10 cellular contexts compared by ENCODE assay signal in the genomic region with DNA sequence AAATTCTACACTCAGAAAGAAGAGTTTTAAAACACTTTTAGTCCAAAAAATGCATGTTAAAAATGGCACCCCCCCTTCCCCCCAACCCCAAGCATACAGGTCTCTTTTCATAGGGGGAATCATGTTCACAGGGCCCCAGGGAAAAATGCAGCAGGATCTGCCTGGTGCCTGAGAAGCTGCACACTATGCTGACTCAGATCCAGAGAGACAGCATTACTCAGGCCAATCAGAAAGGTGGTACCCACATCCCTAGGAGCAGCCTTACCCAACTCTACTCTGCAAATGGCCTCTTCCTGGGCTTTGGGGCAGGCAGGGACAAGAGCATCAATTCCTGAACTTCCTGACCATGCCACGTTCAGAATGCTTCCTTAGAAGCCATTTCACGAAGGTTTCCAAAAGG.
A peak's percentile ranks its signal among the peaks of the same experiment; 100 is the strongest.
DNase-seq lines count a peak whose midpoint lies in the region; ATAC-seq lines count a peak whose summit lies in the region.
"Had no signal": no experiment of that assay in that cellular context is flagged by ENCODE, and none has a peak within 500 bp of the region (broad histone marks: within the 10 kb centered on the region; RNA-seq: fewer than 3 reads in every experiment).

No MANE protein-coding gene starts in this region.

- peaks cover 5% of the 10 kb centered on the region for H3K9me3 Mint-ChIP-seq in central memory CD8-positive, alpha-beta T cell
- H3K9me3 Mint-ChIP-seq in stimulated activated naive CD8-positive, alpha-beta T cell treated with anti-CD3 and anti-CD28 coated beads, Interleukin-15, amount 100 ng/mL, for 72 hours, result no peaks in the 10 kb centered on the region
- H3K9me3 Mint-ChIP-seq: CD4-positive, alpha-beta T cell had no signal

- H3K4me3 Mint-ChIP-seq in central memory CD8-positive, alpha-beta T cell, result peak overlapping the region; percentile 13
- H3K4me3 Mint-ChIP-seq in stimulated activated naive CD8-positive, alpha-beta T cell treated with anti-CD3 and anti-CD28 coated beads, Interleukin-15, amount 100 ng/mL, for 72 hours, result no peak overlapping the region
- H3K4me3 Mint-ChIP-seq: CD4-positive, alpha-beta T cell had no signal

- peaks cover 60% of the 10 kb centered on the region for H3K4me1 Mint-ChIP-seq in central memory CD8-positive, alpha-beta T cell
- H3K4me1 Mint-ChIP-seq in stimulated activated naive CD8-positive, alpha-beta T cell treated with anti-CD3 and anti-CD28 coated beads, Interleukin-15, amount 100 ng/mL, for 72 hours, result peaks cover 70% of the 10 kb centered on the region

- peaks cover 8% of the 10 kb centered on the region for H3K36me3 Mint-ChIP-seq in central memory CD8-positive, alpha-beta T cell (ENCODE audit: insufficient read depth)

- no peak for ATAC-seq in central memory CD8-positive, alpha-beta T cell (replicated peaks; ENCODE audit: extremely low read depth, poor library complexity, severe bottlenecking)
- peak; percentile 91 for ATAC-seq in stimulated activated naive CD8-positive, alpha-beta T cell treated with anti-CD3 and anti-CD28 coated beads, Interleukin-15, amount 100 ng/mL, for 72 hours
- no peak for ATAC-seq in HG03442 (IDR thresholded peaks at IDR 0.05; ENCODE audit: unreplicated experiment)

- peak; percentile 43 for DNase-seq in stimulated activated CD4-positive, alpha-beta T cell treated with anti-CD3 and anti-CD28 coated beads, Interleukin-15, amount 100 ng/mL, for 24 hours
- no peak for DNase-seq in stimulated activated CD4-positive, alpha-beta T cell treated with anti-CD3 and anti-CD28 coated beads, Interleukin-4, amount 100 ng/mL, for 24 hours
- DNase-seq in NCI-H226 (peak; percentile 41), H4 (ENCODE audit: low spot score) (no peak), NCI-H146 treated with DMSO at 0.1 percent for 48 hours (lab: John Stamatoyannopoulos, UW; ENCODE audit: unreplicated experiment) (no peak)
- DNase-seq in central memory CD8-positive, alpha-beta T cell (ENCODE audit: low spot score in 2 of 2), result no peak
- no peak for DNase-seq in stimulated activated naive CD8-positive, alpha-beta T cell treated with anti-CD3 and anti-CD28 coated beads, Interleukin-15, amount 100 ng/mL, for 72 hours
- DNase-seq: CD4-positive, alpha-beta T cell; NCI-H1417 had no signal

- H3K27ac Mint-ChIP-seq in central memory CD8-positive, alpha-beta T cell (ENCODE audit: low read depth), result peak overlapping the region; percentile 97
- no peak overlapping the region for H3K27ac Mint-ChIP-seq in stimulated activated naive CD8-positive, alpha-beta T cell treated with anti-CD3 and anti-CD28 coated beads, Interleukin-15, amount 100 ng/mL, for 72 hours

- no peaks in the 10 kb centered on the region for H3K27me3 Mint-ChIP-seq in central memory CD8-positive, alpha-beta T cell
- no peaks in the 10 kb centered on the region for H3K27me3 Mint-ChIP-seq in stimulated activated naive CD8-positive, alpha-beta T cell treated with anti-CD3 and anti-CD28 coated beads, Interleukin-15, amount 100 ng/mL, for 72 hours
- H3K27me3 Mint-ChIP-seq: CD4-positive, alpha-beta T cell had no signal

Comparison
In these comparisons a context has a peak if more than half of its experiments do, and no peak if none do; other contexts are left out.
1. DNase-seq: peak in stimulated activated CD4-positive, alpha-beta T cell treated with anti-CD3 and anti-CD28 coated beads, Interleukin-15, amount 100 ng/mL, for 24 hours (single experiment) and NCI-H226 (single experiment); none in stimulated activated CD4-positive, alpha-beta T cell treated with anti-CD3 and anti-CD28 coated beads, Interleukin-4, amount 100 ng/mL, for 24 hours (single experiment), central memory CD8-positive, alpha-beta T cell (0 of 2), stimulated activated naive CD8-positive, alpha-beta T cell treated with anti-CD3 and anti-CD28 coated beads, Interleukin-15, amount 100 ng/mL, for 72 hours (0 of 2), H4 (single experiment) and NCI-H146 treated with DMSO at 0.1 percent for 48 hours (single experiment).